Comparison of ENCODE assay signal across 24 cellular contexts in genomic region chr17:66495035-66495434, GRCh38.
DNase-seq lines count a peak whose midpoint lies in the region; ATAC-seq, FAIRE-seq and TF ChIP-seq lines count a peak whose summit lies in the region.
"Had no signal": no experiment of that assay in that cellular context is flagged by ENCODE, and none has a peak within 500 bp of the region (broad histone marks: within the 10 kb centered on the region; RNA-seq: fewer than 3 reads in every experiment).

No MANE protein-coding gene starts in this region.

- H4K20me1 ChIP-seq in astrocyte (ENCODE audit: insufficient read depth, low read length) = no peaks in the 10 kb centered on the region

- H3K9me3 ChIP-seq in astrocyte (ENCODE audit: insufficient read depth, low read depth, low read length) = no peaks in the 10 kb centered on the region
- H3K9me3 ChIP-seq in suprapubic skin = no peaks in the 10 kb centered on the region
- H3K9me3 ChIP-seq in CD4-positive, alpha-beta T cell (ENCODE audit: control insufficient read depth, low read length) = no peaks in the 10 kb centered on the region

- 87% methylated on average over 2 of the region's 2 CpGs for WGBS in suprapubic skin

- H3K36me3 ChIP-seq in astrocyte (ENCODE audit: insufficient read depth, low read length) (no peaks in the 10 kb centered on the region), suprapubic skin (no peaks in the 10 kb centered on the region)

- no peak overlapping the region for H3K4me2 ChIP-seq in astrocyte (ENCODE audit: low read length)
- H3K4me2 ChIP-seq: KMS-11 had no signal

- no peak for TF ChIP-seq EP300 in suprapubic skin (IDR thresholded peaks at IDR 0.05)

- DNase-seq in activated CD4-positive, alpha-beta T cell treated with anti-CD3 and anti-CD28 coated beads, Interleukin-2, amount 10 ng/mL, durations not matched to agents 24 days and 14 days = no peak
- no peak for DNase-seq in activated CD4-positive, alpha-beta T cell treated with anti-CD3 and anti-CD28 coated beads, Interleukin-2, amount 50 U/mL, for 1 hour
- DNase-seq in Calu3 = no peak
- no peak for DNase-seq in astrocyte (ENCODE audit: low read depth)
- no peak for DNase-seq in osteocyte (ENCODE audit: extremely low spot score, unreplicated experiment)
- DNase-seq in T1000 (lab: John Stamatoyannopoulos, UW) = no peak
- DNase-seq in suprapubic skin (ENCODE audit: low spot score in 2 of 2) = no peak
- no peak for DNase-seq in CD4-positive, alpha-beta T cell
- DNase-seq: CD4-positive, alpha-beta memory T cell; COR-L47; DND-41; NCI-H1092; NCI-H1417 treated with DMSO at 0.1 percent for 48 hours; NCI-H1694 treated with DMSO at 0.1 percent for 48 hours; NCI-H2081; NCI-H2227 treated with DMSO at 0.1 percent for 48 hours; NCI-H510A; SHP77 treated with DMSO at 0.1 percent for 48 hours had no signal

- H3K27me3 Mint-ChIP-seq in activated CD4-positive, alpha-beta T cell treated with anti-CD3 and anti-CD28 coated beads, Interleukin-2, amount 10 ng/mL, durations not matched to agents 24 days and 14 days = no peaks in the 10 kb centered on the region
- H3K27me3 Mint-ChIP-seq in Calu3 (ENCODE audit: unreplicated experiment) (no peaks in the 10 kb centered on the region), astrocyte (ENCODE audit: low read depth, unreplicated experiment) (no peaks in the 10 kb centered on the region), osteocyte (ENCODE audit: unreplicated experiment) (no peaks in the 10 kb centered on the region)
- H3K27me3 Mint-ChIP-seq in CD4-positive, alpha-beta T cell = no peaks in the 10 kb centered on the region
- H3K27me3 Mint-ChIP-seq: CD4-positive, alpha-beta memory T cell had no signal

- H2AFZ ChIP-seq in astrocyte (ENCODE audit: low read depth, low read length) = no peak overlapping the region

- H3K27ac ChIP-seq in astrocyte (ENCODE audit: low read depth, low read length) = peak overlapping the region; percentile 76
- H3K27ac ChIP-seq in suprapubic skin = no peak overlapping the region
- H3K27ac ChIP-seq in CD4-positive, alpha-beta T cell (ENCODE audit: low read depth, low read length) = no peak overlapping the region
- H3K27ac ChIP-seq: 22Rv1, KMS-11 had no signal

- peaks cover 4% of the 10 kb centered on the region for H3K9me3 Mint-ChIP-seq in activated CD4-positive, alpha-beta T cell treated with anti-CD3 and anti-CD28 coated beads, Interleukin-2, amount 10 ng/mL, durations not matched to agents 24 days and 14 days
- H3K9me3 Mint-ChIP-seq in Calu3 (ENCODE audit: low read depth, unreplicated experiment) (no peaks in the 10 kb centered on the region), astrocyte (ENCODE audit: unreplicated experiment) (no peaks in the 10 kb centered on the region), osteocyte (ENCODE audit: unreplicated experiment) (no peaks in the 10 kb centered on the region)
- H3K9me3 Mint-ChIP-seq in CD4-positive, alpha-beta T cell = no peaks in the 10 kb centered on the region
- H3K9me3 Mint-ChIP-seq: CD4-positive, alpha-beta memory T cell had no signal

- H3K9ac ChIP-seq in astrocyte (ENCODE audit: low read length) = no peak overlapping the region
- H3K9ac ChIP-seq: KMS-11 had no signal

- POLR2A ChIA-PET in CD4-positive, alpha-beta T cell (lab: Charles Lee) = interaction anchor here (0.7 kb wide), 1 partner anchor 73 kb away, joined by 3 read pairs; no protein-coding TSS in a partner anchor

- intact Hi-C loops in activated CD4-positive, alpha-beta T cell treated with anti-CD3 and anti-CD28 coated beads, Interleukin-2, amount 10 ng/mL, durations not matched to agents 24 days and 14 days (cut with micrococcal nuclease) = loop anchor here (2.0 kb wide), 1 partner anchor 14 kb away; no protein-coding TSS in a partner anchor
- intact Hi-C loops in Calu3 (cut with micrococcal nuclease; ENCODE audit: unreplicated experiment) = no loop called here
- intact Hi-C loops in CD4-positive, alpha-beta T cell (cut with DNase I, micrococcal nuclease) = no loop called here

- H3K4me1 ChIP-seq in astrocyte (ENCODE audit: insufficient read depth, low read length) (peaks cover 23% of the 10 kb centered on the region), suprapubic skin (no peaks in the 10 kb centered on the region)

- no TSS peak for BruUV-seq in Calu3 (replicated peaks; lab: Mats Ljungman, UMichigan)

- H3K36me3 Mint-ChIP-seq in activated CD4-positive, alpha-beta T cell treated with anti-CD3 and anti-CD28 coated beads, Interleukin-2, amount 10 ng/mL, durations not matched to agents 24 days and 14 days (ENCODE audit: low read depth) = peaks cover 43% of the 10 kb centered on the region
- H3K36me3 Mint-ChIP-seq in Calu3 (ENCODE audit: insufficient read depth, unreplicated experiment) (peaks cover 12% of the 10 kb centered on the region), astrocyte (ENCODE audit: low read depth, unreplicated experiment) (peaks cover 2% of the 10 kb centered on the region), osteocyte (ENCODE audit: unreplicated experiment) (peaks cover 3% of the 10 kb centered on the region)
- peaks cover 42% of the 10 kb centered on the region for H3K36me3 Mint-ChIP-seq in CD4-positive, alpha-beta T cell (ENCODE audit: low read depth)

- TF ChIP-seq POLR2A in suprapubic skin (IDR thresholded peaks at IDR 0.05) = no peak

- no peak overlapping the region for H3K4me3 ChIP-seq in astrocyte (ENCODE audit: insufficient read depth, low read depth, low read length)
- H3K4me3 ChIP-seq in suprapubic skin = no peak overlapping the region

- FAIRE-seq in astrocyte (lab: Jason Lieb, UNC) = no peak
- FAIRE-seq: GM12892, H1 had no signal

- TF ChIP-seq CTCF in Calu3 (IDR thresholded peaks at IDR 0.05; ENCODE audit: unreplicated experiment) (no peak), astrocyte (IDR thresholded peaks at IDR 0.05; ENCODE audit: insufficient read depth, low read depth, low read length) (no peak), osteocyte (IDR thresholded peaks at IDR 0.05) (no peak), suprapubic skin (IDR thresholded peaks at IDR 0.05) (no peak)
- no peak for TF ChIP-seq CTCF in CD4-positive, alpha-beta T cell (IDR thresholded peaks at IDR 0.05)

- ATAC-seq in CD4-positive, alpha-beta T cell (ENCODE audit: poor library complexity) = no peak
- ATAC-seq: HCT116, Panc1 had no signal

- H3K4me1 Mint-ChIP-seq in activated CD4-positive, alpha-beta T cell treated with anti-CD3 and anti-CD28 coated beads, Interleukin-2, amount 10 ng/mL, durations not matched to agents 24 days and 14 days = peaks cover 50% of the 10 kb centered on the region
- H3K4me1 Mint-ChIP-seq in Calu3 (ENCODE audit: low read depth, unreplicated experiment) = peaks cover 38% of the 10 kb centered on the region
- H3K4me1 Mint-ChIP-seq in astrocyte (ENCODE audit: low read depth, unreplicated experiment) = peaks cover 37% of the 10 kb centered on the region
- H3K4me1 Mint-ChIP-seq in osteocyte (ENCODE audit: unreplicated experiment) = peaks cover 41% of the 10 kb centered on the region
- H3K4me1 Mint-ChIP-seq in CD4-positive, alpha-beta T cell (ENCODE audit: low read depth) = peaks cover 72% of the 10 kb centered on the region

- no peaks in the 10 kb centered on the region for H3K27me3 ChIP-seq in astrocyte (ENCODE audit: insufficient read depth, low read length)
- H3K27me3 ChIP-seq in suprapubic skin = no peaks in the 10 kb centered on the region
- H3K27me3 ChIP-seq in CD4-positive, alpha-beta T cell (ENCODE audit: control insufficient read depth, insufficient read depth, low read length) = no peaks in the 10 kb centered on the region

- CTCF ChIA-PET in Calu3 (lab: Charles Lee) = no interaction called here
- CTCF ChIA-PET in CD4-positive, alpha-beta T cell (lab: Charles Lee) = no interaction called here

- H3K79me2 ChIP-seq in astrocyte (ENCODE audit: insufficient read depth, low read length) = peaks cover 5% of the 10 kb centered on the region

- H3K4me3 Mint-ChIP-seq in activated CD4-positive, alpha-beta T cell treated with anti-CD3 and anti-CD28 coated beads, Interleukin-2, amount 10 ng/mL, durations not matched to agents 24 days and 14 days = no peak overlapping the region
- no peak overlapping the region for H3K4me3 Mint-ChIP-seq in Calu3 (ENCODE audit: low read depth, unreplicated experiment)
- H3K4me3 Mint-ChIP-seq in astrocyte (ENCODE audit: unreplicated experiment) = no peak overlapping the region
- no peak overlapping the region for H3K4me3 Mint-ChIP-seq in osteocyte (ENCODE audit: unreplicated experiment)
- H3K4me3 Mint-ChIP-seq in CD4-positive, alpha-beta T cell = no peak overlapping the region
- H3K4me3 Mint-ChIP-seq: CD4-positive, alpha-beta memory T cell had no signal

- peak overlapping the region; percentile 9 for H3K27ac Mint-ChIP-seq in activated CD4-positive, alpha-beta T cell treated with anti-CD3 and anti-CD28 coated beads, Interleukin-2, amount 10 ng/mL, durations not matched to agents 24 days and 14 days
- H3K27ac Mint-ChIP-seq in Calu3 (ENCODE audit: unreplicated experiment) = peak overlapping the region; percentile 27
- H3K27ac Mint-ChIP-seq in astrocyte (ENCODE audit: unreplicated experiment) = no peak overlapping the region
- peak overlapping the region; percentile 88 for H3K27ac Mint-ChIP-seq in osteocyte (ENCODE audit: unreplicated experiment)
- no peak overlapping the region for H3K27ac Mint-ChIP-seq in CD4-positive, alpha-beta T cell

Comparison
In these comparisons a context has a peak if more than half of its experiments do, and no peak if none do; other contexts are left out.
1. H3K27ac Mint-ChIP-seq: peak in activated CD4-positive, alpha-beta T cell treated with anti-CD3 and anti-CD28 coated beads, Interleukin-2, amount 10 ng/mL, durations not matched to agents 24 days and 14 days (single experiment), Calu3 (single experiment) and osteocyte (single experiment); none in astrocyte (single experiment) and CD4-positive, alpha-beta T cell (single experiment).